33 cellular contexts compared by ENCODE assay signal in the genomic region with DNA sequence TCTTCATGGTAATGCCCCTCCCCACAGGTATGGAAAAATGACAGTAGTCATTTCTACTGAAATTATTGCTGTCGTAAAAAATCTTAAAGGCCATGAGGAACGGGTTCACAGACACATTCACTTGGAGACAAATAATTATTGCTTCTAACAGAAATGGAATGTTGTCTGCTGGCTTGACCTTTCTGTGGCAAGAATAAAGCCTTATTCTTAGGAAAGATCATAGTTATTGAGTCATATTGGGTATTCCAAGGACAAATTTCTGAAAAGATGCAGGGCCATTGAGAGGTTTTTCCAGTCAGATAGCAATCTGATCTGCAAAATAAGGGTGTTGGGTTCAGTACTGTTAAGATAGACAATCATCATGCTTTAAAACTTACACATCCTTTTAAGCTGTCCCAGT. TPM values are rescaled to one million over a fixed set of nuclear protein-coding genes. Genes with fewer than 3 reads are reported as not detected.
DNase-seq lines count a peak whose midpoint lies in the region; ATAC-seq and TF ChIP-seq lines count a peak whose summit lies in the region.
"Had no signal": no experiment of that assay in that cellular context is flagged by ENCODE, and none has a peak within 500 bp of the region (broad histone marks: within the 10 kb centered on the region; RNA-seq: fewer than 3 reads in every experiment).

No MANE protein-coding gene starts in this region.

- H4K5ac ChIP-seq in IMR-90 (ENCODE audit: low read depth, low read length): no peak overlapping the region

- H3K56ac ChIP-seq in IMR-90 (ENCODE audit: extremely low read depth, insufficient read depth, low read length): no peak overlapping the region

- no peaks in the 10 kb centered on the region for H3K9me3 ChIP-seq in IMR-90 (ENCODE audit: control insufficient read depth, insufficient read depth, low read length)
- no peaks in the 10 kb centered on the region for H3K9me3 ChIP-seq in mesenchymal stem cell (ENCODE audit: control insufficient read depth, low read length)
- no peaks in the 10 kb centered on the region for H3K9me3 ChIP-seq in testis
- H3K9me3 ChIP-seq: heart right ventricle, lower lobe of right lung, spleen, tibial artery had no signal

- no peak overlapping the region for H3K4me3 ChIP-seq in IMR-90 (ENCODE audit: insufficient read depth, low read depth, low read length)
- peak overlapping the region in 1 of 59 donors; percentile 31 for H3K4me3 ChIP-seq in dorsolateral prefrontal cortex
- H3K4me3 ChIP-seq in mesenchymal stem cell (ENCODE audit: insufficient read depth in 1 of 2, low read depth in 1 of 2, low read length in 2 of 2): no peak overlapping the region
- no peak overlapping the region for H3K4me3 ChIP-seq in testis
- H3K4me3 ChIP-seq: cardiac muscle cell, heart right ventricle, lower lobe of right lung, spleen, tibial artery had no signal

- ATAC-seq in IMR-90 (ENCODE audit: low read depth): no peak
- ATAC-seq: CD8-positive, alpha-beta T cell; foreskin keratinocyte; heart right ventricle; lower lobe of right lung; Panc1; stimulated activated naive CD8-positive, alpha-beta T cell treated with anti-CD3 and anti-CD28 coated beads, Interleukin-15, amount 100 ng/mL, for 72 hours had no signal

- no peak for TF ChIP-seq POLR2A in IMR-90 (IDR thresholded peaks at IDR 0.05; ENCODE audit: low read depth, low read length)
- no peak for TF ChIP-seq POLR2A in testis (IDR thresholded peaks at IDR 0.05)

- H3K9ac ChIP-seq in IMR-90 (ENCODE audit: low read depth, low read length) (no peak overlapping the region), mesenchymal stem cell (ENCODE audit: low read length) (no peak overlapping the region)

- CTCF ChIA-PET in IMR-90 (lab: Yijun Ruan, JAX): no interaction called here

- H3K36me3 ChIP-seq in IMR-90 (ENCODE audit: control insufficient read depth, insufficient read depth, low read length): no peaks in the 10 kb centered on the region
- peaks cover 0 to 2% of the 10 kb centered on the region in 2 experiments for H3K36me3 ChIP-seq in mesenchymal stem cell (ENCODE audit: control insufficient read depth in 1 of 2, insufficient read depth in 2 of 2, low read depth in 1 of 2, low read length in 2 of 2)
- H3K36me3 ChIP-seq in testis (ENCODE audit: low read depth, missing control alignments): no peaks in the 10 kb centered on the region
- H3K36me3 ChIP-seq: cardiac muscle cell had no signal

- H2AK9ac ChIP-seq in IMR-90 (replicated peaks; ENCODE audit: low read depth, low read length, poor library complexity): no peak overlapping the region

- DNase-seq in AG20443 (ENCODE audit: low spot score) (peak; percentile 9), IMR-90 (peak; percentile 14), dorsolateral prefrontal cortex (no peak), mesenchymal stem cell (peak; percentile 19), testis (no peak), NCI-H146 treated with DMSO at 0.1 percent for 48 hours (lab: John Stamatoyannopoulos, UW; ENCODE audit: unreplicated experiment) (no peak), NCI-H226 (no peak)
- DNase-seq in activated T-cell treated with anti-CD3 and anti-CD28 coated beads, Interleukin-2, amount 50 U/mL, for 24 hours: no peak
- DNase-seq: activated CD4-positive, alpha-beta memory T cell treated with anti-CD3 and anti-CD28 coated beads for 36 hours; activated CD4-positive, CD25-positive, alpha-beta regulatory T cell treated with anti-CD3 and anti-CD28 coated beads, Interleukin-2, amount 50 U/mL, for 72 hours; activated naive CD4-positive, alpha-beta T cell treated with anti-CD3 and anti-CD28 coated beads, Interleukin-2, amount 10 ng/mL, durations not matched to agents 7 days and 5 days; CD8-positive, alpha-beta T cell; DMS 273 treated with DMSO at 0.1 percent for 48 hours; endodermal cell; foreskin keratinocyte; heart right ventricle; lower lobe of right lung; MV-4-11; NCI-H1436 treated with DMSO at 0.1 percent for 48 hours; NCI-H446; NCI-H748 treated with DMSO at 0.1 percent for 48 hours; nephron progenitor cell; Right ventricle myocardium superior; spleen; stimulated activated CD4-positive, alpha-beta T cell treated with anti-CD3 and anti-CD28 coated beads, Interleukin-2, amount 100 ng/mL, for 24 hours; stimulated activated CD8-positive, alpha-beta memory T cell treated with anti-CD3 and anti-CD28 coated beads, Interleukin-4, amount 100 ng/mL, for 48 hours; stimulated activated naive CD8-positive, alpha-beta T cell treated with anti-CD3 and anti-CD28 coated beads, Interleukin-15, amount 100 ng/mL, for 72 hours; tibial artery had no signal

- H3K4me3 Mint-ChIP-seq in activated T-cell treated with anti-CD3 and anti-CD28 coated beads, Interleukin-2, amount 50 U/mL, for 24 hours: no peak overlapping the region
- H3K4me3 Mint-ChIP-seq: activated CD4-positive, alpha-beta memory T cell treated with anti-CD3 and anti-CD28 coated beads for 36 hours; activated naive CD4-positive, alpha-beta T cell treated with anti-CD3 and anti-CD28 coated beads, Interleukin-2, amount 10 ng/mL, durations not matched to agents 7 days and 5 days; B cell; CD8-positive, alpha-beta T cell; dendritic cell treated with granulocyte-macrophage colony-stimulating factor and Interleukin-4, amounts not matched to agents 40 ng/mL and 50 ng/mL, for 4 days; endodermal cell; IgD-negative memory B cell; nephron progenitor cell; stimulated activated naive CD8-positive, alpha-beta T cell treated with anti-CD3 and anti-CD28 coated beads, Interleukin-15, amount 100 ng/mL, for 72 hours had no signal

- in situ Hi-C loops in IMR-90 (cut with MboI; ENCODE audit: low sequenced_read_pairs): no loop called here

- dilution Hi-C loops in IMR-90 (cut with HindIII; ENCODE audit: low sequenced_read_pairs, unreplicated experiment): no loop called here

- no peak overlapping the region for H3K23ac ChIP-seq in IMR-90 (ENCODE audit: low read depth, low read length)
- H3K23ac ChIP-seq in mesenchymal stem cell (ENCODE audit: low read length in 2 of 2): no peak overlapping the region

- H3K9me3 Mint-ChIP-seq in activated T-cell treated with anti-CD3 and anti-CD28 coated beads, Interleukin-2, amount 50 U/mL, for 24 hours: no peaks in the 10 kb centered on the region
- H3K9me3 Mint-ChIP-seq: activated CD4-positive, alpha-beta memory T cell treated with anti-CD3 and anti-CD28 coated beads for 36 hours; activated naive CD4-positive, alpha-beta T cell treated with anti-CD3 and anti-CD28 coated beads, Interleukin-2, amount 10 ng/mL, durations not matched to agents 7 days and 5 days; CD8-positive, alpha-beta T cell; dendritic cell treated with granulocyte-macrophage colony-stimulating factor and Interleukin-4, amounts not matched to agents 40 ng/mL and 50 ng/mL, for 4 days; endodermal cell; IgD-negative memory B cell; nephron progenitor cell; stimulated activated naive CD8-positive, alpha-beta T cell treated with anti-CD3 and anti-CD28 coated beads, Interleukin-15, amount 100 ng/mL, for 72 hours had no signal

- intact Hi-C loops in IMR-90 (cut with micrococcal nuclease) (loop anchor here (10.0 kb wide), 1 partner anchor 840 kb away; no protein-coding TSS in a partner anchor), dorsolateral prefrontal cortex (cut with DNase I) (loop anchor here in 1 of 2 donors (2.0 to 10.0 kb wide), 2 partner anchors 30 to 840 kb away; a partner anchor contains a TSS), testis (cut with DNase I; ENCODE audit: low total_unique reads) (no loop called here)

- H3K4me1 ChIP-seq in IMR-90 (ENCODE audit: control insufficient read depth, insufficient read depth, low read length) (0 out of 2 replicates have a peak, but pooled peaks cover 3% of the 10 kb centered on the region), mesenchymal stem cell (ENCODE audit: control insufficient read depth, insufficient read depth, low read depth, low read length) (no peaks in the 10 kb centered on the region), testis (peaks cover 30% of the 10 kb centered on the region)
- H3K4me1 ChIP-seq: lower lobe of right lung had no signal

- no peak for TF ChIP-seq RAD21 in IMR-90 (IDR thresholded peaks at IDR 0.05; ENCODE audit: low read length)

- H2BK120ac ChIP-seq in IMR-90 (ENCODE audit: low read depth, low read length): no peak overlapping the region
- no peak overlapping the region for H2BK120ac ChIP-seq in mesenchymal stem cell (ENCODE audit: low read depth, low read length)

- H2AFZ ChIP-seq in IMR-90 (replicated peaks; ENCODE audit: low read length, poor library complexity) (no peak overlapping the region), mesenchymal stem cell (ENCODE audit: low read depth, low read length) (no peak overlapping the region)

- H3K18ac ChIP-seq in IMR-90 (ENCODE audit: low read depth, low read length) (no peak overlapping the region), mesenchymal stem cell (ENCODE audit: low read depth in 1 of 2, low read length in 2 of 2) (no peak overlapping the region)

- no peak overlapping the region for H3K14ac ChIP-seq in IMR-90 (replicated peaks; ENCODE audit: low read depth, low read length)
- H3K14ac ChIP-seq in mesenchymal stem cell (ENCODE audit: low read length in 2 of 2): no peak overlapping the region

- WGBS in IMR-90 (ENCODE audit: extremely low coverage in 2 of 2, insufficient read length in 1 of 2), 2 experiments: 20% methylated on average over 1 of the region's 2 CpGs; no CpG with 5 or more reads in 1 of the 2 experiments
- 88% methylated on average over 2 of the region's 2 CpGs for WGBS in mesenchymal stem cell
- 75% methylated on average over 2 of the region's 2 CpGs for WGBS in testis, 2 donors

- BruUV-seq in IMR-90 (replicated peaks; lab: Mats Ljungman, UMichigan): no TSS peak

- H3K9me1 ChIP-seq in IMR-90 (ENCODE audit: insufficient read depth, low read length): 0 out of 2 replicates have a peak, but pooled peaks cover 4% of the 10 kb centered on the region

- H3K79me1 ChIP-seq in IMR-90 (ENCODE audit: low read depth in 1 of 2, low read length in 2 of 2) (no peaks in the 10 kb centered on the region; a peak in 1 of 4 replicates), mesenchymal stem cell (replicated peaks; ENCODE audit: low read length, poor library complexity, severe bottlenecking) (no peaks in the 10 kb centered on the region)

- H3K4ac ChIP-seq in IMR-90 (ENCODE audit: low read depth, low read length): no peak overlapping the region
- H3K4ac ChIP-seq in mesenchymal stem cell (ENCODE audit: low read depth in 1 of 2, low read length in 2 of 2): no peak overlapping the region

- no peak overlapping the region for H2AK5ac ChIP-seq in IMR-90 (ENCODE audit: low read depth, low read length)
- no peak overlapping the region for H2AK5ac ChIP-seq in mesenchymal stem cell (ENCODE audit: low read length, severe bottlenecking)

- no peak overlapping the region for H4K8ac ChIP-seq in IMR-90 (ENCODE audit: low read depth in 2 of 2, low read length in 2 of 2)
- H4K8ac ChIP-seq in mesenchymal stem cell (ENCODE audit: low read length): no peak overlapping the region

- no peaks in the 10 kb centered on the region for H3K4me1 Mint-ChIP-seq in activated T-cell treated with anti-CD3 and anti-CD28 coated beads, Interleukin-2, amount 50 U/mL, for 24 hours (ENCODE audit: low read depth)
- H3K4me1 Mint-ChIP-seq: activated naive CD4-positive, alpha-beta T cell treated with anti-CD3 and anti-CD28 coated beads, Interleukin-2, amount 10 ng/mL, durations not matched to agents 7 days and 5 days; B cell; stimulated activated naive CD8-positive, alpha-beta T cell treated with anti-CD3 and anti-CD28 coated beads, Interleukin-15, amount 100 ng/mL, for 72 hours had no signal

- POLR2A ChIA-PET in IMR-90 (lab: Charles Lee; ENCODE audit: unreplicated experiment): no interaction called here

- H2BK15ac ChIP-seq in IMR-90 (ENCODE audit: low read depth, low read length) (no peak overlapping the region), mesenchymal stem cell (ENCODE audit: low read depth, poor library complexity, severe bottlenecking) (no peak overlapping the region)

- H3K27me3 ChIP-seq in IMR-90 (ENCODE audit: control insufficient read depth, insufficient read depth, low read length) (no peaks in the 10 kb centered on the region), dorsolateral prefrontal cortex (no peaks in the 10 kb centered on the region), mesenchymal stem cell (ENCODE audit: control insufficient read depth in 1 of 2, insufficient read depth in 1 of 2, low read length in 2 of 2) (no peaks in the 10 kb centered on the region), testis (no peaks in the 10 kb centered on the region)
- H3K27me3 ChIP-seq: cardiac muscle cell, foreskin keratinocyte, heart right ventricle, spleen, tibial artery had no signal

- H3K36me3 Mint-ChIP-seq in activated T-cell treated with anti-CD3 and anti-CD28 coated beads, Interleukin-2, amount 50 U/mL, for 24 hours (ENCODE audit: low read depth): peaks cover 11% of the 10 kb centered on the region
- H3K36me3 Mint-ChIP-seq: activated naive CD4-positive, alpha-beta T cell treated with anti-CD3 and anti-CD28 coated beads, Interleukin-2, amount 10 ng/mL, durations not matched to agents 7 days and 5 days; IgD-negative memory B cell had no signal

- TF ChIP-seq CTCF in IMR-90 (conservative IDR thresholded peaks at IDR 0.05; ENCODE audit: low read depth, low read length) (no peak), dorsolateral prefrontal cortex (IDR thresholded peaks at IDR 0.05 in 54 of 56, conservative IDR thresholded peaks at IDR 0.05 in 2 of 56; ENCODE audit: low read depth in 1 of 56, partially characterized antibody in 56 of 56) (no peak), testis (IDR thresholded peaks at IDR 0.05) (no peak)

- no peak overlapping the region for H2BK20ac ChIP-seq in IMR-90 (ENCODE audit: low read depth, low read length)

- H2BK12ac ChIP-seq in mesenchymal stem cell (ENCODE audit: low read length in 2 of 2): no peak overlapping the region

- H3K27ac Mint-ChIP-seq in activated T-cell treated with anti-CD3 and anti-CD28 coated beads, Interleukin-2, amount 50 U/mL, for 24 hours: no peak overlapping the region
- H3K27ac Mint-ChIP-seq: activated CD4-positive, alpha-beta memory T cell treated with anti-CD3 and anti-CD28 coated beads for 36 hours; activated naive CD4-positive, alpha-beta T cell treated with anti-CD3 and anti-CD28 coated beads, Interleukin-2, amount 10 ng/mL, durations not matched to agents 7 days and 5 days; B cell; CD8-positive, alpha-beta T cell; dendritic cell treated with granulocyte-macrophage colony-stimulating factor and Interleukin-4, amounts not matched to agents 40 ng/mL and 50 ng/mL, for 4 days; endodermal cell; IgD-negative memory B cell; nephron progenitor cell; stimulated activated naive CD8-positive, alpha-beta T cell treated with anti-CD3 and anti-CD28 coated beads, Interleukin-15, amount 100 ng/mL, for 72 hours had no signal

- H2BK5ac ChIP-seq in IMR-90 (ENCODE audit: low read depth, low read length, poor library complexity, severe bottlenecking): no peak overlapping the region
- H2BK5ac ChIP-seq in mesenchymal stem cell (ENCODE audit: low read depth, low read length, poor library complexity, severe bottlenecking): no peak overlapping the region

- H3K27ac ChIP-seq in IMR-90 (ENCODE audit: insufficient read depth, low read length) (no peak overlapping the region), dorsolateral prefrontal cortex (peak overlapping the region in 58 of 59 donors; percentile 17 to 92 (median 80)), mesenchymal stem cell (ENCODE audit: low read length, poor library complexity, severe bottlenecking) (no peak overlapping the region), testis (peak overlapping the region in 1 of 2 donors; percentile 27)
- H3K27ac ChIP-seq: cardiac muscle cell, foreskin keratinocyte, heart right ventricle, lower lobe of right lung, spleen, tibial artery had no signal

- H4K20me1 ChIP-seq in IMR-90 (ENCODE audit: insufficient read depth, low read length): no peaks in the 10 kb centered on the region

- no peak overlapping the region for H4K91ac ChIP-seq in IMR-90 (ENCODE audit: insufficient read depth, low read depth, low read length)
- no peak overlapping the region for H4K91ac ChIP-seq in mesenchymal stem cell (ENCODE audit: low read length)

- H3K4me2 ChIP-seq in IMR-90 (ENCODE audit: low read depth, low read length) (no peak overlapping the region), mesenchymal stem cell (ENCODE audit: low read length, poor library complexity, severe bottlenecking) (no peak overlapping the region)

- no peaks in the 10 kb centered on the region for H3K27me3 Mint-ChIP-seq in activated T-cell treated with anti-CD3 and anti-CD28 coated beads, Interleukin-2, amount 50 U/mL, for 24 hours
- H3K27me3 Mint-ChIP-seq: activated CD4-positive, alpha-beta memory T cell treated with anti-CD3 and anti-CD28 coated beads for 36 hours; activated naive CD4-positive, alpha-beta T cell treated with anti-CD3 and anti-CD28 coated beads, Interleukin-2, amount 10 ng/mL, durations not matched to agents 7 days and 5 days; B cell; dendritic cell treated with granulocyte-macrophage colony-stimulating factor and Interleukin-4, amounts not matched to agents 40 ng/mL and 50 ng/mL, for 4 days; IgD-negative memory B cell; stimulated activated naive CD8-positive, alpha-beta T cell treated with anti-CD3 and anti-CD28 coated beads, Interleukin-15, amount 100 ng/mL, for 72 hours had no signal

RNA-seq across cellular contexts. Expression of a gene that starts 29.2 kb away (rescaled TPM):
- total RNA-seq in IMR-90 (2012; rRNA removed): 0.54 and 3.3 TPM in 2 replicates
- polyA plus RNA-seq in IMR-90 (2012; rRNA removed): 0.90 and 1.1 TPM in 2 replicates
- polyA plus RNA-seq in IMR-90 (2012; cell fraction: cytosol; rRNA removed): 0.10 and 0.18 TPM in 2 replicates
- 0.18 and 1.1 TPM in 2 replicates for polyA plus RNA-seq in IMR-90 (2012; cell fraction: nucleus; rRNA removed; ENCODE audit: low replicate concordance)
- 10 to 100 TPM; 19.0 to 54.4 (median 33.0) TPM for total RNA-seq in dorsolateral prefrontal cortex
- 3.4 TPM for polyA plus RNA-seq in mesenchymal stem cell (2013, experiment 1 of 2)
- 3.4 TPM for polyA plus RNA-seq in mesenchymal stem cell (2013, experiment 2 of 2)
- 10 to 100 TPM; 29.3 to 32.4 TPM for total RNA-seq in testis
- polyA plus RNA-seq in testis (ENCODE audit: insufficient read depth, low read depth, low replicate concordance): 16.5 TPM

Comparison
In these comparisons a context has a peak if more than half of its experiments do, and no peak if none do; other contexts are left out.
1. DNase-seq: peak in AG20443 (single experiment), IMR-90 (single experiment) and mesenchymal stem cell (single experiment); none in dorsolateral prefrontal cortex (0 of 10), testis (single experiment), NCI-H146 treated with DMSO at 0.1 percent for 48 hours (single experiment), activated T-cell treated with anti-CD3 and anti-CD28 coated beads, Interleukin-2, amount 50 U/mL, for 24 hours (single experiment) and NCI-H226 (single experiment).
2. H3K27ac ChIP-seq: peak in dorsolateral prefrontal cortex (58 of 59); none in IMR-90 (single experiment) and mesenchymal stem cell (single experiment).